ENCODE assay signal across 24 cellular contexts in the genomic region with DNA sequence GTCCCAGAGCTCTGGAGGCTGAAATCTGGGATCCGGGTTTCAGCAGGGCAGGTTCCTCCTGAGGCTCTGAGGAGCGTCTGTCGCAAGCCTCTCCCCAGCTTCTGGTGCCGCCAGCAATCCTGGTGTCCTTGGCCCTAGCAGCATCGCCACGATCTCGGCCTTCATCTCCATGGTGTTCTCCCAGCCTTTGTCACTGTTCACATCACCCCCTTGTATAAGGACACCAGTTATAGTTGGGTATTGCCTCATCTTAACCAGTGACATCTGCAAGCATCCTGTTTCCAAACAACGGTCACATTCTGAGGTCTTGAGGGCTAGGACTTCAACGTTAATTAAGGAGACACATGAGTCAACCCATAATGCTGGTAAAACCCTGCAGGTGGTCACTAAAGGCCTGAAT. TPM values are rescaled to one million over a fixed set of nuclear protein-coding genes. Genes with fewer than 3 reads are reported as not detected.
A peak's percentile ranks its signal among the peaks of the same experiment; 100 is the strongest.
DNase-seq lines count a peak whose midpoint lies in the region; ATAC-seq and TF ChIP-seq lines count a peak whose summit lies in the region.
"Had no signal": no experiment of that assay in that cellular context is flagged by ENCODE, and none has a peak within 500 bp of the region (broad histone marks: within the 10 kb centered on the region; RNA-seq: fewer than 3 reads in every experiment).

No MANE protein-coding gene starts in this region.

- H3K4me3 ChIP-seq in SK-N-SH (ENCODE audit: low read depth in 2 of 2, low read length in 1 of 2) (no peak overlapping the region), fibroblast of villous mesenchyme (ENCODE audit: low read depth, low read length) (no peak overlapping the region)
- H3K4me3 ChIP-seq: GM12878, heart left ventricle, right lobe of liver, thoracic aorta had no signal

- H3K27me3 ChIP-seq in SK-N-SH (ENCODE audit: insufficient read depth) = no peaks in the 10 kb centered on the region
- H3K27me3 ChIP-seq: heart left ventricle, right lobe of liver had no signal

- H4K20me1 ChIP-seq in SK-N-SH (ENCODE audit: insufficient read depth) = no peaks in the 10 kb centered on the region

- DNase-seq in SK-N-SH (no peak), OCI-M1 (lab: John Stamatoyannopoulos, UW) (peak; percentile 10), fibroblast of villous mesenchyme (ENCODE audit: low read depth) (peak; percentile 68), hypothalamus (lab: John Stamatoyannopoulos, UW) (no peak), NCI-H128 (lab: John Stamatoyannopoulos, UW; ENCODE audit: unreplicated experiment) (no peak), SHP77 treated with DMSO at 0.1 percent for 48 hours (lab: John Stamatoyannopoulos, UW) (no peak)
- DNase-seq: activated CD8-positive, alpha-beta memory T cell treated with anti-CD3 and anti-CD28 coated beads, Interleukin-2, amount 10 ng/mL, durations not matched to agents 7 days and 5 days; activated effector memory CD4-positive, alpha-beta T cell treated with anti-CD3 and anti-CD28 coated beads, Interleukin-2, amount 50 U/mL, for 16 hours; aorta; heart left ventricle; NCI-H1105; NCI-H226; nucleus accumbens; stimulated activated CD4-positive, alpha-beta T cell treated with anti-CD3 and anti-CD28 coated beads, Interleukin-4, amount 100 ng/mL, for 1 hour; stimulated activated CD8-positive, alpha-beta memory T cell treated with anti-CD3 and anti-CD28 coated beads, Interleukin-4, amount 100 ng/mL, for 48 hours; SW 1271 had no signal

- H3K9me2 ChIP-seq in SK-N-SH = no peaks in the 10 kb centered on the region

- no peaks in the 10 kb centered on the region for H3K9me3 ChIP-seq in SK-N-SH
- H3K9me3 ChIP-seq: heart left ventricle, right lobe of liver, thoracic aorta had no signal

- TF ChIP-seq CTCF in SK-N-SH (IDR thresholded peaks at IDR 0.05) (no peak), fibroblast of villous mesenchyme (IDR thresholded peaks at IDR 0.05; ENCODE audit: insufficient read depth, low read depth, low read length) (no peak)

- H2AFZ ChIP-seq in SK-N-SH (ENCODE audit: low read depth) = no peak overlapping the region

- peaks cover 12% of the 10 kb centered on the region for H3F3A ChIP-seq in SK-N-SH (replicated peaks; ENCODE audit: insufficient read depth)

- CTCF ChIA-PET in SK-N-SH (lab: Yijun Ruan, JAX) = interaction anchor here (1.0 to 2.0 kb wide), 2 partner anchors 17 to 30 kb away, joined by 3 to 6 read pairs; no protein-coding TSS in a partner anchor

- ATAC-seq in SK-N-SH treated with all-trans-retinoic acid at 6 μM for 48 hours (no peak), GM19467 (IDR thresholded peaks at IDR 0.05; ENCODE audit: unreplicated experiment) (no peak)
- ATAC-seq: activated CD8-positive, alpha-beta memory T cell treated with anti-CD3 and anti-CD28 coated beads, Interleukin-2, amount 10 ng/mL, durations not matched to agents 7 days and 5 days; GM12878; heart left ventricle; right lobe of liver had no signal

- H3K36me3 ChIP-seq in SK-N-SH (replicated peaks in 1 of 2; ENCODE audit: control insufficient read depth in 1 of 2, insufficient read depth in 2 of 2, low read length in 1 of 2) = peaks cover 0 to under 1% of the 10 kb centered on the region in 2 experiments

- POLR2A ChIA-PET in SK-N-SH (lab: Yijun Ruan, JAX) = no interaction called here

- H3K79me2 ChIP-seq in SK-N-SH (ENCODE audit: insufficient read depth) = peaks cover 13% of the 10 kb centered on the region

- TF ChIP-seq EP300 in SK-N-SH (IDR thresholded peaks at IDR 0.05; ENCODE audit: borderline replicate concordance in 1 of 2, low read depth in 1 of 2, low read length in 1 of 2) = no peak

- H3K9ac ChIP-seq in SK-N-SH = no peak overlapping the region

- H3K27ac ChIP-seq in SK-N-SH (ENCODE audit: low read depth in 2 of 2, low read length in 1 of 2) = no peak overlapping the region
- H3K27ac ChIP-seq: epithelial cell of prostate, heart left ventricle, right lobe of liver, thoracic aorta had no signal

- H3K4me2 ChIP-seq in SK-N-SH = no peak overlapping the region

- TF ChIP-seq RAD21 in SK-N-SH (IDR thresholded peaks at IDR 0.05; ENCODE audit: low read length) = no peak

- peaks cover 0 to 10% of the 10 kb centered on the region in 2 experiments; a peak in 1 of 4 replicates for H3K4me1 ChIP-seq in SK-N-SH (ENCODE audit: control insufficient read depth in 1 of 2, insufficient read depth in 2 of 2, low read depth in 1 of 2, low read length in 1 of 2)

- WGBS in SK-N-SH (ENCODE audit: low lambda C conversion rate) = 76% methylated on average over 9 of the region's 9 CpGs

TF ChIP-seq in SK-N-SH, 30 proteins besides CTCF, POLR2A, EP300 and RAD21:
- TF ChIP-seq, protein P1, sequence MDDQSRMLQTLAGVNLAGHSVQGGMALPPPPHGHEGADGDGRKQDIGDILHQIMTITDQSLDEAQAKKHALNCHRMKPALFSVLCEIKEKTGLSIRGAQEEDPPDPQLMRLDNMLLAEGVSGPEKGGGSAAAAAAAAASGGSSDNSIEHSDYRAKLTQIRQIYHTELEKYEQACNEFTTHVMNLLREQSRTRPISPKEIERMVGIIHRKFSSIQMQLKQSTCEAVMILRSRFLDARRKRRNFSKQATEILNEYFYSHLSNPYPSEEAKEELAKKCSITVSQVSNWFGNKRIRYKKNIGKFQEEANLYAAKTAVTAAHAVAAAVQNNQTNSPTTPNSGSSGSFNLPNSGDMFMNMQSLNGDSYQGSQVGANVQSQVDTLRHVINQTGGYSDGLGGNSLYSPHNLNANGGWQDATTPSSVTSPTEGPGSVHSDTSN (IDR thresholded peaks at IDR 0.05) = peak; percentile 41
- TF ChIP-seq RXRA (IDR thresholded peaks at IDR 0.05; ENCODE audit: borderline replicate concordance, low read depth) = no peak

TF ChIP-seq in SK-N-SH treated with all-trans-retinoic acid at 6 μM for 48 hours, 23 proteins besides CTCF, POLR2A, EP300 and RAD21 (continues in another document):
- TF ChIP-seq, protein P2, sequence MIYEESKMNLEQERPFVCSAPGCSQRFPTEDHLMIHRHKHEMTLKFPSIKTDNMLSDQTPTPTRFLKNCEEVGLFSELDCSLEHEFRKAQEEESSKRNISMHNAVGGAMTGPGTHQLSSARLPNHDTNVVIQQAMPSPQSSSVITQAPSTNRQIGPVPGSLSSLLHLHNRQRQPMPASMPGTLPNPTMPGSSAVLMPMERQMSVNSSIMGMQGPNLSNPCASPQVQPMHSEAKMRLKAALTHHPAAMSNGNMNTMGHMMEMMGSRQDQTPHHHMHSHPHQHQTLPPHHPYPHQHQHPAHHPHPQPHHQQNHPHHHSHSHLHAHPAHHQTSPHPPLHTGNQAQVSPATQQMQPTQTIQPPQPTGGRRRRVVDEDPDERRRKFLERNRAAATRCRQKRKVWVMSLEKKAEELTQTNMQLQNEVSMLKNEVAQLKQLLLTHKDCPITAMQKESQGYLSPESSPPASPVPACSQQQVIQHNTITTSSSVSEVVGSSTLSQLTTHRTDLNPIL (CRISPR knock-in tag; IDR thresholded peaks at IDR 0.05; ENCODE audit: low read depth) = no peak
- TF ChIP-seq GLIS3 (CRISPR knock-in tag; IDR thresholded peaks at IDR 0.05) = no peak
- TF ChIP-seq ZNF8 (CRISPR knock-in tag; IDR thresholded peaks at IDR 0.05) = no peak
- no peak for TF ChIP-seq RARB (CRISPR knock-in tag; IDR thresholded peaks at IDR 0.05)
- no peak for TF ChIP-seq ZFP3 (CRISPR knock-in tag; IDR thresholded peaks at IDR 0.05)
- no peak for TF ChIP-seq ESRRG (CRISPR knock-in tag; IDR thresholded peaks at IDR 0.05)
- no peak for TF ChIP-seq ARNTL (CRISPR knock-in tag; IDR thresholded peaks at IDR 0.05; ENCODE audit: borderline replicate concordance, low read depth)
- TF ChIP-seq TOX (CRISPR knock-in tag; IDR thresholded peaks at IDR 0.05; ENCODE audit: borderline replicate concordance) = no peak
- TF ChIP-seq, protein P3, sequence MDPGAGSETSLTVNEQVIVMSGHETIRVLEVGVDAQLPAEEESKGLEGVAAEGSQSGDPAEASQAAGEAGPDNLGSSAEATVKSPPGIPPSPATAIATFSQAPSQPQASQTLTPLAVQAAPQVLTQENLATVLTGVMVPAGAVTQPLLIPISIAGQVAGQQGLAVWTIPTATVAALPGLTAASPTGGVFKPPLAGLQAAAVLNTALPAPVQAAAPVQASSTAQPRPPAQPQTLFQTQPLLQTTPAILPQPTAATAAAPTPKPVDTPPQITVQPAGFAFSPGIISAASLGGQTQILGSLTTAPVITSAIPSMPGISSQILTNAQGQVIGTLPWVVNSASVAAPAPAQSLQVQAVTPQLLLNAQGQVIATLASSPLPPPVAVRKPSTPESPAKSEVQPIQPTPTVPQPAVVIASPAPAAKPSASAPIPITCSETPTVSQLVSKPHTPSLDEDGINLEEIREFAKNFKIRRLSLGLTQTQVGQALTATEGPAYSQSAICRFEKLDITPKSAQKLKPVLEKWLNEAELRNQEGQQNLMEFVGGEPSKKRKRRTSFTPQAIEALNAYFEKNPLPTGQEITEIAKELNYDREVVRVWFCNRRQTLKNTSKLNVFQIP (CRISPR knock-in tag; IDR thresholded peaks at IDR 0.05; ENCODE audit: borderline replicate concordance, low read depth) = no peak
- no peak for TF ChIP-seq CSDC2 (CRISPR knock-in tag; IDR thresholded peaks at IDR 0.05)
- TF ChIP-seq ZC3H10 (CRISPR knock-in tag; IDR thresholded peaks at IDR 0.05) = no peak
- TF ChIP-seq TCF4 (CRISPR knock-in tag; IDR thresholded peaks at IDR 0.05; ENCODE audit: borderline replicate concordance) = no peak

RNA-seq across cellular contexts. Expression of gene PPP1R27, which starts 2.8 kb away (rescaled TPM):
- polyA plus RNA-seq in SK-N-SH (2012; rRNA removed) = 0.07 and 0.16 TPM in 2 replicates
- polyA plus RNA-seq in SK-N-SH (2012; cell fraction: cytosol; rRNA removed) = 0.01 TPM in 1 of 2 replicates, not detected in the other
- 0.19 and 0.23 TPM in 2 replicates for polyA plus RNA-seq in SK-N-SH (2012; cell fraction: nucleus; rRNA removed)
- total RNA-seq in fibroblast of villous mesenchyme = not detected in 2 replicates
- total RNA-seq: activated CD8-positive, alpha-beta memory T cell treated with anti-CD3 and anti-CD28 coated beads, Interleukin-2, amount 10 ng/mL, durations not matched to agents 7 days and 5 days; aorta; heart left ventricle; OCI-LY7; thoracic aorta had no signal
- polyA plus RNA-seq: heart left ventricle had no signal

RNA-seq across cellular contexts. Expression of gene MCRIP1, which starts 4.5 kb away (rescaled TPM):
- 120 and 156 TPM in 2 replicates for polyA plus RNA-seq in SK-N-SH (2012; rRNA removed)
- polyA plus RNA-seq in SK-N-SH (2012; cell fraction: cytosol; rRNA removed) = 65.6 and 105 TPM in 2 replicates
- 167 and 258 TPM in 2 replicates for polyA plus RNA-seq in SK-N-SH (2012; cell fraction: nucleus; rRNA removed)
- 55.7 and 96.6 TPM in 2 replicates for total RNA-seq in fibroblast of villous mesenchyme

RNA-seq across cellular contexts. Expression of gene P4HB, which starts 22.7 kb away (rescaled TPM):
- 112 and 165 TPM in 2 replicates for polyA plus RNA-seq in SK-N-SH (2012; rRNA removed)
- 240 and 314 TPM in 2 replicates for polyA plus RNA-seq in SK-N-SH (2012; cell fraction: cytosol; rRNA removed)
- polyA plus RNA-seq in SK-N-SH (2012; cell fraction: nucleus; rRNA removed) = 212 and 321 TPM in 2 replicates
- 735 and 809 TPM in 2 replicates for total RNA-seq in fibroblast of villous mesenchyme

RNA-seq across cellular contexts. Expression of gene ARHGDIA, which starts 33.5 kb away (rescaled TPM):
- 184 and 385 TPM in 2 replicates for polyA plus RNA-seq in SK-N-SH (2012; rRNA removed)
- polyA plus RNA-seq in SK-N-SH (2012; cell fraction: cytosol; rRNA removed) = 158 and 279 TPM in 2 replicates
- polyA plus RNA-seq in SK-N-SH (2012; cell fraction: nucleus; rRNA removed) = 650 and 681 TPM in 2 replicates
- total RNA-seq in fibroblast of villous mesenchyme = 106 and 181 TPM in 2 replicates

RNA-seq across cellular contexts. Expression of gene GCGR, which starts 33.7 kb away (rescaled TPM):
- polyA plus RNA-seq in SK-N-SH (2012; rRNA removed) = not detected in 2 replicates
- not detected in 2 replicates for polyA plus RNA-seq in SK-N-SH (2012; cell fraction: cytosol; rRNA removed)
- 0.02 and 0.15 TPM in 2 replicates for polyA plus RNA-seq in SK-N-SH (2012; cell fraction: nucleus; rRNA removed)
- total RNA-seq in fibroblast of villous mesenchyme = not detected in 2 replicates
- total RNA-seq: activated CD8-positive, alpha-beta memory T cell treated with anti-CD3 and anti-CD28 coated beads, Interleukin-2, amount 10 ng/mL, durations not matched to agents 7 days and 5 days; GM12878; heart left ventricle; OCI-LY7; thoracic aorta had no signal
- polyA plus RNA-seq: aorta, GM12878, heart left ventricle, keratinocyte had no signal

Comparison
In these comparisons a context has a peak if more than half of its experiments do, and no peak if none do; other contexts are left out.
1. DNase-seq: peak in OCI-M1 (single experiment) and fibroblast of villous mesenchyme (single experiment); none in SK-N-SH (single experiment), hypothalamus (0 of 51), NCI-H128 (single experiment) and SHP77 treated with DMSO at 0.1 percent for 48 hours (single experiment).